8 cellular contexts compared by ENCODE assay signal in genomic region chr2:206085742-206086445, GRCh38. TPM values are rescaled to one million over a fixed set of nuclear protein-coding genes. Genes with fewer than 3 reads are reported as not detected.
DNase-seq lines count a peak whose midpoint lies in the region; ATAC-seq and TF ChIP-seq lines count a peak whose summit lies in the region.

INO80D (minus strand) TSS chr2:206086174; CDS start chr2:206063016, 23,158 bp downstream.

- H3K36me3 ChIP-seq in left lung: peaks cover 0 to 12% of the 10 kb centered on the region in 2 donors

- H3K27ac ChIP-seq in coronary artery (peak within 1 kb of the TSS; percentile 93 to 98), left lung (peak within 1 kb of the TSS; percentile 96 to 99)

- DNase-seq in Ammon's horn (ENCODE audit: low spot score): peak; percentile 90
- DNase-seq in NCI-H460 (ENCODE audit: extremely low read depth, low read depth): peak; percentile 82
- DNase-seq in activated CD4-positive, alpha-beta T cell treated with anti-CD3 and anti-CD28 coated beads for 4 hours: peak; percentile 73 to 82
- DNase-seq in coronary artery (ENCODE audit: low spot score): peak; percentile 85
- peak; percentile 80 to 92 for DNase-seq in left lung
- DNase-seq in stimulated activated CD4-positive, alpha-beta T cell treated with anti-CD3 and anti-CD28 coated beads, Interleukin-2, amount 100 ng/mL, for 48 hours: peak; percentile 62 to 65

- intact Hi-C loops in left lung (cut with DNase I): loop anchor here in 1 of 2 donors (10.0 kb wide), 1 partner anchor 69 kb away; the partner anchor contains the start of genes EEF1B2 and NDUFS1

- ATAC-seq in GM19025 (IDR thresholded peaks at IDR 0.05; ENCODE audit: low read depth, unreplicated experiment): peak; percentile 77
- peak; percentile 92 for ATAC-seq in HG03342 (IDR thresholded peaks at IDR 0.05; ENCODE audit: unreplicated experiment)
- peak; percentile 86 for ATAC-seq in left lung

- no peaks in the 10 kb centered on the region for H3K9me3 ChIP-seq in left lung

- H3K4me3 ChIP-seq in coronary artery (peak within 1 kb of the TSS; percentile 74), left lung (peak within 1 kb of the TSS; percentile 80 to 87)

- no peaks in the 10 kb centered on the region for H3K27me3 ChIP-seq in left lung

- peaks cover 15 to 47% of the 10 kb centered on the region in 2 donors for H3K4me1 ChIP-seq in left lung

- peak; percentile 25 for TF ChIP-seq CTCF in coronary artery (IDR thresholded peaks at IDR 0.05)
- TF ChIP-seq CTCF in left lung (IDR thresholded peaks at IDR 0.05): peak in 1 of 2 donors; percentile 54

RNA-seq across cellular contexts. Expression of gene INO80D, which starts in this region (rescaled TPM):
- total RNA-seq in NCI-H460 (2014; rRNA removed; shearing (Covaris generic)): 7.4 and 8.0 TPM in 2 replicates
- polyA plus RNA-seq in NCI-H460 (2014; cell fraction: nucleus; rRNA removed): 3.9 and 4.9 TPM in 2 replicates
- total RNA-seq in left lung: 10 to 100 TPM; 19.9 to 21.9 TPM

Comparison
In these comparisons a context has a peak if more than half of its experiments do, and no peak if none do; other contexts are left out.
1. Peak in every context shown above with its lines: DNase-seq, ATAC-seq, H3K4me3 ChIP-seq and H3K27ac ChIP-seq.